Comparison of ENCODE assay signal across 1 cellular context in the genomic region with DNA sequence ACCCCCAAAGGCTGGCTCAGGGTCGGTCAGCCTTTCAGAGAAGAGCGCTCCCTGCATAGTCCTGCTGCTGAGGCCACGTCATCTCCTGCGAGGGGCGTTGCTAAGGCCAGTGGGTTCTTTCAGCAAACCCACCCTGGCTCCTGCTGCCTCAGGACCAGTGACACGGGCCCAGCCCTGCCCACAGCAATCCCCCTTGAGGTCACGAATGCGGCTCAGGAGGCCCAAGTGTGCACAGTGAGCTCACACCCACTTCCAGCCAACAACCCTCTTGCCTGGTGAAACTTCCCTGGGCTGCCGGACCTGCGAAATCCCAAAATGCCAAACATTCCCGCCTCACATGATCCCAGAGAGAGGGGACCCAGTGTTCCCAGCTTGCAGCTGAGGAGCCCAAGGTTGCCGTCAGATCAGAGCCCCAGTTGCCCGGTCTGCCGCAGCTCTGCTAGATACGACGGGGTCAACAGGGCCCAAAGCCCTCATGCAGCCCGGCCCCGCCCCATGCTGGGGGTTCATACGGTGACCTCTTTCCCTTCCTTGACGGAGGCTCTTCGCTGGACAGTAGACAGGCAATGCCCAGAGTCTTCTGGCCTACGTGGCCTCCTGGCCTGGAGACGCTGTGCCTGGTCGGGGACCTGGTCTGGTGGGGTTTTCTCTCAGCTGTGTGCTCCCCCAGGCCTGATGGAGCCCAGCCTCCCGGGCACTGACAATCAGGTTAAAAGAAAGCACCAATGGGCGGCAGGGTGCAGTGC.
TF ChIP-seq lines count a peak whose summit lies in the region.

No MANE protein-coding gene starts in this region.

TF ChIP-seq in IMR-90, 13 proteins besides CTCF, POLR2A, EP300 and RAD21:
- TF ChIP-seq RFX5 (IDR thresholded peaks at IDR 0.05; ENCODE audit: low read depth, low read length) (no peak), MAZ (IDR thresholded peaks at IDR 0.05; ENCODE audit: borderline replicate concordance, low read depth, low read length) (no peak), BHLHE40 (IDR thresholded peaks at IDR 0.05; ENCODE audit: low read depth, low read length) (no peak), MXI1 (IDR thresholded peaks at IDR 0.05; ENCODE audit: borderline replicate concordance, low read depth, low read length) (no peak), NFE2L2 (IDR thresholded peaks at IDR 0.05; ENCODE audit: low read depth, low read length) (no peak), FOS (IDR thresholded peaks at IDR 0.05; ENCODE audit: low read depth, low read length) (no peak), RCOR1 (IDR thresholded peaks at IDR 0.05; ENCODE audit: insufficient replicate concordance, low read length) (no peak), ELK1 (IDR thresholded peaks at IDR 0.05; ENCODE audit: borderline replicate concordance, low read depth, low read length) (no peak), CHD1 (IDR thresholded peaks at IDR 0.05; ENCODE audit: low read depth, low read length) (no peak), MAFK (IDR thresholded peaks at IDR 0.05; ENCODE audit: low read depth, low read length) (no peak), CEBPB (IDR thresholded peaks at IDR 0.05; ENCODE audit: low read depth, low read length) (no peak), SMC3 (IDR thresholded peaks at IDR 0.05; ENCODE audit: low read depth, low read length) (no peak), USF2 (IDR thresholded peaks at IDR 0.05; ENCODE audit: low read depth, low read length) (no peak)
